Comparison of ENCODE assay signal across 8 cellular contexts in genomic region chr4:139301821-139302611, GRCh38. TPM values are rescaled to one million over a fixed set of nuclear protein-coding genes. Genes with fewer than 3 reads are reported as not detected.
DNase-seq lines count a peak whose midpoint lies in the region; ATAC-seq, FAIRE-seq and TF ChIP-seq lines count a peak whose summit lies in the region.

NDUFC1 (minus strand) TSS chr4:139302477; CDS start chr4:139295798, 6,679 bp downstream.

- H3K4me3 ChIP-seq in Loucy (ENCODE audit: low read length, poor library complexity, severe bottlenecking): peak within 1 kb of the TSS; percentile 95

- DNase-seq in GM04504 (ENCODE audit: low read depth): peak; percentile 10
- DNase-seq in H54 (ENCODE audit: insufficient read length, low spot score): no peak
- peak in 46 of 58 donors; percentile 19 to 78 (median 51) for DNase-seq in anterior cingulate cortex (lab: John Stamatoyannopoulos, UW)
- DNase-seq in hepatic stellate cell (ENCODE audit: low spot score): peak; percentile 70
- DNase-seq in sciatic nerve (ENCODE audit: low spot score): peak; percentile 66
- DNase-seq in GF-D8 (lab: John Stamatoyannopoulos, UW): no peak

- ATAC-seq in sciatic nerve: peak; percentile 56

- peak within 1 kb of the TSS; percentile 89 for H2AFZ ChIP-seq in Loucy (ENCODE audit: low read length)

- peak within 1 kb of the TSS; percentile 90 for H3K4me2 ChIP-seq in Loucy (ENCODE audit: low read depth, low read length, poor library complexity, severe bottlenecking)

- intact Hi-C loops in sciatic nerve (cut with DNase I): no loop called here

- no peaks in the 10 kb centered on the region for H3K27me3 Mint-ChIP-seq in T-helper 1 cell treated with Interleukin-12 subunit alpha and Interleukin-12 subunit beta and Interleukin-4 antibody, amounts not matched to agents 30 μg/mL and 1 μg/mL, for 36 hours (ENCODE audit: low read depth)

- H3K36me3 Mint-ChIP-seq in T-helper 1 cell treated with Interleukin-12 subunit alpha and Interleukin-12 subunit beta and Interleukin-4 antibody, amounts not matched to agents 30 μg/mL and 1 μg/mL, for 36 hours (ENCODE audit: low read depth): peaks cover 23% of the 10 kb centered on the region

- H3K9me3 ChIP-seq in Loucy (ENCODE audit: insufficient read depth, low read depth, low read length): peaks cover 6% of the 10 kb centered on the region; the same call in 1 of the 2 replicates

- H3K27ac Mint-ChIP-seq in T-helper 1 cell treated with Interleukin-12 subunit alpha and Interleukin-12 subunit beta and Interleukin-4 antibody, amounts not matched to agents 30 μg/mL and 1 μg/mL, for 36 hours: peak within 1 kb of the TSS; percentile 99

- peaks cover 35% of the 10 kb centered on the region for H3K4me1 Mint-ChIP-seq in T-helper 1 cell treated with Interleukin-12 subunit alpha and Interleukin-12 subunit beta and Interleukin-4 antibody, amounts not matched to agents 30 μg/mL and 1 μg/mL, for 36 hours (ENCODE audit: low read depth)

- H3F3A ChIP-seq in Loucy (ENCODE audit: low read depth): peaks cover 6% of the 10 kb centered on the region; the same call in 1 of the 2 replicates

- H3K4me3 Mint-ChIP-seq in T-helper 1 cell treated with Interleukin-12 subunit alpha and Interleukin-12 subunit beta and Interleukin-4 antibody, amounts not matched to agents 30 μg/mL and 1 μg/mL, for 36 hours: peak within 1 kb of the TSS; percentile 99

- 0 out of 2 replicates have a peak, but pooled peaks have one; percentile 10 for TF ChIP-seq POLR2A in H54 (IDR thresholded peaks at IDR 0.05; ENCODE audit: low read depth, low read length)

- TF ChIP-seq CTCF in Loucy (conservative IDR thresholded peaks at IDR 0.05; ENCODE audit: low read length): peak; percentile 36

- H4K20me1 ChIP-seq in Loucy (ENCODE audit: insufficient read depth, low read length, poor library complexity, severe bottlenecking): peaks cover 53% of the 10 kb centered on the region

- peaks cover 4% of the 10 kb centered on the region for H3K27me3 ChIP-seq in Loucy (ENCODE audit: insufficient read depth, low read length, poor library complexity, severe bottlenecking)

- peaks cover 8% of the 10 kb centered on the region for H3K36me3 ChIP-seq in Loucy (ENCODE audit: insufficient read depth, low read length)

- peak within 1 kb of the TSS; percentile 92 for H3K9ac ChIP-seq in Loucy (ENCODE audit: low read depth, low read length, poor library complexity, severe bottlenecking)

- H3K9me3 Mint-ChIP-seq in T-helper 1 cell treated with Interleukin-12 subunit alpha and Interleukin-12 subunit beta and Interleukin-4 antibody, amounts not matched to agents 30 μg/mL and 1 μg/mL, for 36 hours: no peaks in the 10 kb centered on the region

- peaks cover 75% of the 10 kb centered on the region for H3K79me2 ChIP-seq in Loucy (ENCODE audit: insufficient read depth, low read length)

- peaks cover 50% of the 10 kb centered on the region for H3K4me1 ChIP-seq in Loucy (ENCODE audit: insufficient read depth, low read length, poor library complexity, severe bottlenecking)

- FAIRE-seq in H54 (lab: Jason Lieb, UNC): no peak

- H3K9me2 ChIP-seq in Loucy (replicated peaks; ENCODE audit: low read depth, low read length): no peaks in the 10 kb centered on the region

RNA-seq across cellular contexts. Expression of gene NDUFC1, which starts in this region (rescaled TPM):
- total RNA-seq in sciatic nerve: 36.5 TPM

Comparison
In these comparisons a context has a peak if more than half of its experiments do, and no peak if none do; other contexts are left out.
1. DNase-seq: peak in GM04504 (single experiment), anterior cingulate cortex (46 of 58), hepatic stellate cell (single experiment) and sciatic nerve (single experiment); none in H54 (single experiment) and GF-D8 (single experiment).